In genomic region chr11:120816176-120816575, GRCh38 we compare ENCODE assay signal across 38 cellular contexts.
"Had no signal": no experiment of that assay in that cellular context is flagged by ENCODE, and none has a peak within 500 bp of the region (broad histone marks: within the 10 kb centered on the region; RNA-seq: fewer than 3 reads in every experiment).

No MANE protein-coding gene starts in this region.

- H3K27ac ChIP-seq: ascending aorta, cardiac muscle cell, WERI-Rb-1 had no signal

- DNase-seq: activated CD4-positive, alpha-beta memory T cell treated with anti-CD3 and anti-CD28 coated beads, Interleukin-2, amount 10 ng/mL, durations not matched to agents 7 days and 5 days; activated CD4-positive, alpha-beta T cell treated with anti-CD3 and anti-CD28 coated beads for 1 hour; activated CD4-positive, alpha-beta T cell treated with anti-CD3 and anti-CD28 coated beads for 36 hours; activated CD4-positive, alpha-beta T cell treated with anti-CD3 and anti-CD28 coated beads for 48 hours; activated CD4-positive, alpha-beta T cell treated with anti-CD3 and anti-CD28 coated beads, Interleukin-2, amount 10 ng/mL, durations not matched to agents 7 days and 5 days; activated CD4-positive, alpha-beta T cell treated with anti-CD3 and anti-CD28 coated beads, Interleukin-2, amount 50 U/mL, for 48 hours; activated CD4-positive, CD25-positive, alpha-beta regulatory T cell; activated CD8-positive, alpha-beta memory T cell treated with anti-CD3 and anti-CD28 coated beads for 24 hours; activated CD8-positive, alpha-beta memory T cell treated with anti-CD3 and anti-CD28 coated beads, Interleukin-2, amount 10 ng/mL, durations not matched to agents 7 days and 5 days; activated CD8-positive, alpha-beta memory T cell treated with anti-CD3 and anti-CD28 coated beads, Interleukin-2, amount 50 U/mL, for 48 hours; activated CD8-positive, alpha-beta T cell treated with anti-CD3 and anti-CD28 coated beads, Interleukin-2, amount 10 ng/mL, durations not matched to agents 7 days and 5 days; activated effector memory CD4-positive, alpha-beta T cell treated with Interleukin-2 at 50 U/mL for 16 hours; activated gamma-delta T cell; activated naive CD4-positive, alpha-beta T cell treated with anti-CD3 and anti-CD28 coated beads, Interleukin-2, amount 10 ng/mL, durations not matched to agents 7 days and 5 days; activated naive CD4-positive, alpha-beta T cell treated with Interleukin-2 at 50 U/mL for 16 hours; activated naive CD8-positive, alpha-beta T cell treated with anti-CD3 and anti-CD28 coated beads, Interleukin-2, amount 10 ng/mL, durations not matched to agents 7 days and 5 days; activated naive CD8-positive, alpha-beta T cell treated with anti-CD3 and anti-CD28 coated beads, Interleukin-2, amount 50 U/mL, for 24 hours; activated T-cell treated with anti-CD3 and anti-CD28 coated beads, Interleukin-2, amount 50 U/mL, for 24 hours; activated T-cell treated with anti-CD3 and anti-CD28 coated beads, Interleukin-2, amount 50 U/mL, for 48 hours; amygdala; anterior cingulate cortex; caudate nucleus; cerebellar nuclear complex; T-helper 1 cell; T-helper 2 cell; T-helper 9 cell; WERI-Rb-1 had no signal

- H3K4me3 Mint-ChIP-seq: activated CD4-positive, alpha-beta memory T cell treated with anti-CD3 and anti-CD28 coated beads, Interleukin-2, amount 10 ng/mL, durations not matched to agents 7 days and 5 days; activated CD4-positive, alpha-beta T cell treated with anti-CD3 and anti-CD28 coated beads for 36 hours; activated CD4-positive, alpha-beta T cell treated with anti-CD3 and anti-CD28 coated beads, Interleukin-2, amount 10 ng/mL, durations not matched to agents 7 days and 5 days; activated CD8-positive, alpha-beta memory T cell treated with anti-CD3 and anti-CD28 coated beads, Interleukin-2, amount 10 ng/mL, durations not matched to agents 7 days and 5 days; activated CD8-positive, alpha-beta T cell treated with anti-CD3 and anti-CD28 coated beads, Interleukin-2, amount 10 ng/mL, durations not matched to agents 7 days and 5 days; activated naive CD4-positive, alpha-beta T cell treated with anti-CD3 and anti-CD28 coated beads, Interleukin-2, amount 10 ng/mL, durations not matched to agents 7 days and 5 days; activated naive CD4-positive, alpha-beta T cell treated with anti-CD3 and anti-CD28 coated beads, Interleukin-2, amount 50 U/mL, for 24 hours; activated naive CD8-positive, alpha-beta T cell; activated naive CD8-positive, alpha-beta T cell treated with anti-CD3 and anti-CD28 coated beads, Interleukin-2, amount 10 ng/mL, durations not matched to agents 7 days and 5 days; activated naive CD8-positive, alpha-beta T cell treated with anti-CD3 and anti-CD28 coated beads, Interleukin-2, amount 50 U/mL, for 24 hours; activated T-cell treated with anti-CD3 and anti-CD28 coated beads, Interleukin-2, amount 50 U/mL, for 24 hours; brain; central memory CD8-positive, alpha-beta T cell; T-helper 1 cell treated with Interleukin-12 subunit alpha and Interleukin-12 subunit beta and Interleukin-4 antibody, amounts not matched to agents 30 μg/mL and 1 μg/mL, for 36 hours; T-helper 2 cell treated with Interferon-gamma antibody and Interleukin-4, amounts not matched to agents 5 μg/mL and 100 μg/mL, for 36 hours; WTC11 had no signal

- H3K36me3 ChIP-seq: ascending aorta, cardiac muscle cell, WERI-Rb-1 had no signal

- H3K36me3 Mint-ChIP-seq: activated CD8-positive, alpha-beta memory T cell treated with anti-CD3 and anti-CD28 coated beads, Interleukin-2, amount 10 ng/mL, durations not matched to agents 7 days and 5 days; activated naive CD4-positive, alpha-beta T cell treated with anti-CD3 and anti-CD28 coated beads, Interleukin-2, amount 10 ng/mL, durations not matched to agents 7 days and 5 days; activated naive CD4-positive, alpha-beta T cell treated with anti-CD3 and anti-CD28 coated beads, Interleukin-2, amount 50 U/mL, for 24 hours; activated naive CD8-positive, alpha-beta T cell; activated naive CD8-positive, alpha-beta T cell treated with anti-CD3 and anti-CD28 coated beads, Interleukin-2, amount 10 ng/mL, durations not matched to agents 7 days and 5 days; brain; WTC11 had no signal

- H3K9me3 Mint-ChIP-seq: activated CD4-positive, alpha-beta memory T cell treated with anti-CD3 and anti-CD28 coated beads, Interleukin-2, amount 10 ng/mL, durations not matched to agents 7 days and 5 days; activated CD4-positive, alpha-beta T cell treated with anti-CD3 and anti-CD28 coated beads, Interleukin-2, amount 10 ng/mL, durations not matched to agents 7 days and 5 days; activated naive CD4-positive, alpha-beta T cell treated with anti-CD3 and anti-CD28 coated beads, Interleukin-2, amount 10 ng/mL, durations not matched to agents 7 days and 5 days; activated naive CD4-positive, alpha-beta T cell treated with anti-CD3 and anti-CD28 coated beads, Interleukin-2, amount 50 U/mL, for 24 hours; activated naive CD8-positive, alpha-beta T cell treated with anti-CD3 and anti-CD28 coated beads, Interleukin-2, amount 10 ng/mL, durations not matched to agents 7 days and 5 days; activated naive CD8-positive, alpha-beta T cell treated with anti-CD3 and anti-CD28 coated beads, Interleukin-2, amount 50 U/mL, for 24 hours; activated T-cell treated with anti-CD3 and anti-CD28 coated beads, Interleukin-2, amount 50 U/mL, for 24 hours; activated T-helper 2 cell treated with anti-CD3 and anti-CD28 coated beads, Interferon-gamma antibody, Interleukin-2, Interleukin-4, amounts not matched to agents 10 μg/mL and 5 μg/mL and 100 μg/mL, durations not matched to agents 14 hours and 24 hours and 36 hours; brain; central memory CD8-positive, alpha-beta T cell; T-helper 1 cell treated with Interleukin-12 subunit alpha and Interleukin-12 subunit beta and Interleukin-4 antibody, amounts not matched to agents 30 μg/mL and 1 μg/mL, for 36 hours; T-helper 2 cell treated with Interferon-gamma antibody and Interleukin-4, amounts not matched to agents 5 μg/mL and 100 μg/mL, for 36 hours; WTC11 had no signal

- H3K27ac Mint-ChIP-seq: activated CD4-positive, alpha-beta memory T cell treated with anti-CD3 and anti-CD28 coated beads, Interleukin-2, amount 10 ng/mL, durations not matched to agents 7 days and 5 days; activated CD4-positive, alpha-beta T cell treated with anti-CD3 and anti-CD28 coated beads for 36 hours; activated CD4-positive, alpha-beta T cell treated with anti-CD3 and anti-CD28 coated beads, Interleukin-2, amount 10 ng/mL, durations not matched to agents 7 days and 5 days; activated CD8-positive, alpha-beta memory T cell treated with anti-CD3 and anti-CD28 coated beads, Interleukin-2, amount 10 ng/mL, durations not matched to agents 7 days and 5 days; activated CD8-positive, alpha-beta T cell treated with anti-CD3 and anti-CD28 coated beads, Interleukin-2, amount 10 ng/mL, durations not matched to agents 7 days and 5 days; activated naive CD4-positive, alpha-beta T cell treated with anti-CD3 and anti-CD28 coated beads, Interleukin-2, amount 10 ng/mL, durations not matched to agents 7 days and 5 days; activated naive CD4-positive, alpha-beta T cell treated with anti-CD3 and anti-CD28 coated beads, Interleukin-2, amount 50 U/mL, for 24 hours; activated naive CD8-positive, alpha-beta T cell; activated naive CD8-positive, alpha-beta T cell treated with anti-CD3 and anti-CD28 coated beads, Interleukin-2, amount 10 ng/mL, durations not matched to agents 7 days and 5 days; activated naive CD8-positive, alpha-beta T cell treated with anti-CD3 and anti-CD28 coated beads, Interleukin-2, amount 50 U/mL, for 24 hours; activated T-cell treated with anti-CD3 and anti-CD28 coated beads, Interleukin-2, amount 50 U/mL, for 24 hours; activated T-helper 2 cell treated with anti-CD3 and anti-CD28 coated beads, Interferon-gamma antibody, Interleukin-2, Interleukin-4, amounts not matched to agents 10 μg/mL and 5 μg/mL and 100 μg/mL, durations not matched to agents 14 hours and 24 hours and 36 hours; T-helper 1 cell treated with Interleukin-12 subunit alpha and Interleukin-12 subunit beta and Interleukin-4 antibody, amounts not matched to agents 30 μg/mL and 1 μg/mL, for 36 hours; T-helper 2 cell treated with Interferon-gamma antibody and Interleukin-4, amounts not matched to agents 5 μg/mL and 100 μg/mL, for 36 hours; WTC11 had no signal

- H3K4me3 ChIP-seq: ascending aorta, cardiac muscle cell had no signal

- ATAC-seq: activated CD4-positive, alpha-beta T cell treated with anti-CD3 and anti-CD28 coated beads for 36 hours; activated CD4-positive, CD25-positive, alpha-beta regulatory T cell treated with anti-CD3 and anti-CD28 coated beads, Interleukin-2, amount 50 U/mL, for 24 hours; activated CD8-positive, alpha-beta memory T cell treated with anti-CD3 and anti-CD28 coated beads, Interleukin-2, amount 10 ng/mL, durations not matched to agents 7 days and 5 days; activated CD8-positive, alpha-beta T cell treated with anti-CD3 and anti-CD28 coated beads, Interleukin-2, amount 10 ng/mL, durations not matched to agents 7 days and 5 days; activated naive CD8-positive, alpha-beta T cell treated with anti-CD3 and anti-CD28 coated beads, Interleukin-2, amount 50 U/mL, for 24 hours; WTC11 had no signal

- H3K27me3 ChIP-seq: ascending aorta had no signal

- H3K9me3 ChIP-seq: ascending aorta had no signal

- H3K4me1 ChIP-seq: ascending aorta had no signal

- H3K4me1 Mint-ChIP-seq: activated CD4-positive, alpha-beta memory T cell treated with anti-CD3 and anti-CD28 coated beads, Interleukin-2, amount 10 ng/mL, durations not matched to agents 7 days and 5 days; activated CD4-positive, alpha-beta T cell treated with anti-CD3 and anti-CD28 coated beads for 36 hours; activated CD4-positive, alpha-beta T cell treated with anti-CD3 and anti-CD28 coated beads, Interleukin-2, amount 10 ng/mL, durations not matched to agents 7 days and 5 days; activated CD8-positive, alpha-beta memory T cell treated with anti-CD3 and anti-CD28 coated beads, Interleukin-2, amount 10 ng/mL, durations not matched to agents 7 days and 5 days; activated naive CD4-positive, alpha-beta T cell treated with anti-CD3 and anti-CD28 coated beads, Interleukin-2, amount 10 ng/mL, durations not matched to agents 7 days and 5 days; activated naive CD4-positive, alpha-beta T cell treated with anti-CD3 and anti-CD28 coated beads, Interleukin-2, amount 50 U/mL, for 24 hours; activated naive CD8-positive, alpha-beta T cell treated with anti-CD3 and anti-CD28 coated beads, Interleukin-2, amount 50 U/mL, for 24 hours had no signal
